ENCODE assay signal across 2 cellular contexts in genomic region chr16:11492808-11493530, GRCh38.
TF ChIP-seq lines count a peak whose summit lies in the region.

No MANE protein-coding gene starts in this region.

TF ChIP-seq in HepG2, 621 proteins besides CTCF, POLR2A, EP300 and RAD21:
- no peak for TF ChIP-seq POLR2AphosphoS2 (IDR thresholded peaks at IDR 0.05; ENCODE audit: low read depth, low read length)
- no peak for TF ChIP-seq ZNF564 (CRISPR knock-in tag; IDR thresholded peaks at IDR 0.05)
- TF ChIP-seq ZNF263 (CRISPR knock-in tag; IDR thresholded peaks at IDR 0.05) = 0 out of 2 replicates have a peak, but pooled peaks have one; percentile 40
- TF ChIP-seq ZMYM3 (CRISPR knock-in tag; IDR thresholded peaks at IDR 0.05) = 0 out of 2 replicates have a peak, but pooled peaks have one; percentile 40
- TF ChIP-seq KMT2A (CRISPR knock-in tag; IDR thresholded peaks at IDR 0.05) = no peak
- TF ChIP-seq KDM1A (CRISPR knock-in tag; IDR thresholded peaks at IDR 0.05) = 0 out of 2 replicates have a peak, but pooled peaks have one; percentile 48
- TF ChIP-seq XRCC5 (optimal IDR thresholded peaks at IDR 0.05; ENCODE audit: low read length) = peak; percentile 22
- peak; percentile 80 for TF ChIP-seq ZBTB40 (IDR thresholded peaks at IDR 0.05)
- TF ChIP-seq ZBTB40 (CRISPR knock-in tag; IDR thresholded peaks at IDR 0.05) = peak; percentile 99
- no peak for TF ChIP-seq RCOR2 (CRISPR knock-in tag; IDR thresholded peaks at IDR 0.05)
- TF ChIP-seq GPN1 (CRISPR knock-in tag; IDR thresholded peaks at IDR 0.05; ENCODE audit: borderline replicate concordance) = no peak
TF ChIP-seq in HepG2: peak in this region for 5.

TF ChIP-seq in H1, 55 proteins besides CTCF, POLR2A, EP300 and RAD21:
- TF ChIP-seq ASH2L (IDR thresholded peaks at IDR 0.05; ENCODE audit: low read length) (peak; percentile 30), ATF2 (IDR thresholded peaks at IDR 0.05; ENCODE audit: low read length) (no peak), KDM1A (IDR thresholded peaks at IDR 0.05; ENCODE audit: borderline replicate concordance, low read length) (0 out of 2 replicates have a peak, but pooled peaks have one; percentile 12), TEAD4 (IDR thresholded peaks at IDR 0.05; ENCODE audit: low read depth, low read length) (no peak), KDM5A (IDR thresholded peaks at IDR 0.05; ENCODE audit: low read length) (no peak), TAF7 (optimal IDR thresholded peaks at IDR 0.05; ENCODE audit: borderline replicate concordance, low read depth, low read length) (no peak)
